10 cellular contexts compared by ENCODE assay signal in the genomic region with DNA sequence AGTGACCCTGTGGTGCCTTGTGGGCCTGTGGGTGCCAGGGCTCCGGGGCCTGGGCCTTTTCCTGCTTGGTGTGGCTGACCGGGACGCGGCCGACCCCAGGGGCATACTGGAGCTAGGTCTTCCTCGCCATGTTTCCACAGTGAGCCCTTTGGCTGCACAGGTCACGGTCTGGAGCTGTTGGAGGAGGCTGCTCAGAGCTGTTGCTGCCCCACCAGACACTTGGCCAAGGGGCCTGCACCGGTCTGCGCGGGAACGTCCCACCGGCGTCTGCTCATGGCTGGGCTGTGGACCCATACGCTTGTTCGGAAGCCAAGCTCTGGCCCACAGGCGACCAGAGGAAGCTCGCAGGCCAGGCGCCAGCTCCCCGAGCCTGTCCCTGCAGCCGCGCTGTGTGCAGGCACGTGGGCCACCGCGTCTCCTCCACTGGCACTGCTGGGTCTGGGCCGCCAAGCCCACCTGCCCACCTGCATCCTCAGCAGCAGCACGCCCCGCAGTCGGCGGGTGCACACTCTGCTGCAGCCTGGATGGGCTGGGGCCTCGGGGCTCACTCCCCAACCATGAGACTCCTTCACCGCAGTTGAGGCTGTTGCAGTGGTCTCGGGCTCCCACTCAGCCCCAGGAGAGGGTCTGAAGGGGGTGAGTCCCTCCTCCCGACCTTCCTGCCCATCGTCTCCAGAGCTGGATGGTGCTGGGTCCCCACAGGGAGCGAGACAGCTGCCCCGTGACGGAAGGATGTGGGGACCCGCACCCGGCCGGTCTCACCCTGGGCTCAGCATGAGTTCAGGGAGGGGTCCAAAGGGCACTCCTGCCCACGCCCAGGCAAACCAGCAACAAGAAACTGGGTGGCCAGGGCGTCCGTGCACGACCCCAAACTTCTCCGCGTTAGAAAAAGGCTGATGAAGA. TPM values are rescaled to one million over a fixed set of nuclear protein-coding genes. Genes with fewer than 3 reads are reported as not detected.
DNase-seq lines count a peak whose midpoint lies in the region; ATAC-seq, FAIRE-seq and TF ChIP-seq lines count a peak whose summit lies in the region.
"Had no signal": no experiment of that assay in that cellular context is flagged by ENCODE, and none has a peak within 500 bp of the region (broad histone marks: within the 10 kb centered on the region; RNA-seq: fewer than 3 reads in every experiment).

No MANE protein-coding gene starts in this region.

- no peaks in the 10 kb centered on the region for H3K9me3 ChIP-seq in Caco-2
- H3K9me3 ChIP-seq in K562 (replicated peaks; ENCODE audit: control insufficient read depth, insufficient read depth, low read depth, low read length) = no peaks in the 10 kb centered on the region
- no peaks in the 10 kb centered on the region for H3K9me3 ChIP-seq in smooth muscle cell (replicated peaks; ENCODE audit: low read depth)
- no peaks in the 10 kb centered on the region for H3K9me3 ChIP-seq in HAP-1

- H3K36me3 ChIP-seq in Caco-2 (ENCODE audit: control insufficient read depth, insufficient read depth, low read length) (0 out of 2 replicates have a peak, but pooled peaks cover 5% of the 10 kb centered on the region), K562 (ENCODE audit: control insufficient read depth, insufficient read depth, low read length) (peaks cover 18% of the 10 kb centered on the region; the same call in 1 of the 3 replicates), smooth muscle cell (ENCODE audit: low read depth) (no peaks in the 10 kb centered on the region), HAP-1 (replicated peaks) (no peaks in the 10 kb centered on the region; the same call in 1 of the 2 replicates)

- H3K36me3 Mint-ChIP-seq in Caco-2 (ENCODE audit: insufficient read depth, unreplicated experiment) = peaks cover 48% of the 10 kb centered on the region

- no peak for TF ChIP-seq POLR2A in K562 (conservative IDR thresholded peaks at IDR 0.05)

- H3K9ac ChIP-seq in K562 (ENCODE audit: insufficient read depth in 1 of 2, low read depth in 2 of 2, low read length in 2 of 2) (peak overlapping the region in 1 of 2 experiments; percentile 70; a peak in 1 of 4 replicates), smooth muscle cell (ENCODE audit: low read depth) (no peak overlapping the region)

- H2AFZ ChIP-seq in K562 (ENCODE audit: low read depth, low read length) = no peak overlapping the region
- no peak overlapping the region for H2AFZ ChIP-seq in smooth muscle cell (ENCODE audit: low read depth)

- H3K4me2 ChIP-seq in K562 (ENCODE audit: insufficient read depth, low read length) (no peak overlapping the region), smooth muscle cell (peak overlapping the region; percentile 76)

- no peak for DNase-seq in Caco-2
- no peak for DNase-seq in K562 (ENCODE audit: extremely low read depth in 1 of 4, low spot score in 3 of 4)
- peak; percentile 41 to 71 for DNase-seq in left colon
- no peak for DNase-seq in smooth muscle cell (lab: John Stamatoyannopoulos, UW; ENCODE audit: unreplicated experiment)
- DNase-seq in NCI-H226 = no peak
- no peak for DNase-seq in stimulated activated CD4-positive, alpha-beta T cell treated with anti-CD3 and anti-CD28 coated beads, Interleukin-4, amount 100 ng/mL, for 4 hours
- DNase-seq in HAP-1 (ENCODE audit: low spot score in 2 of 2) = no peak
- DNase-seq: activated T-cell treated with anti-CD3 and anti-CD28 coated beads, Interleukin-2, amount 50 U/mL, for 24 hours; DMS 273 treated with DMSO at 0.1 percent for 48 hours had no signal

- H3K27ac ChIP-seq in K562 (ENCODE audit: extremely low read depth, low read depth, low read length) (no peak overlapping the region), smooth muscle cell (ENCODE audit: low read depth) (peak overlapping the region; percentile 86)

- no peak for TF ChIP-seq EP300 in K562 (IDR thresholded peaks at IDR 0.05; ENCODE audit: low read length)

- ATAC-seq in K562 = no peak
- ATAC-seq in left colon = peak; percentile 5
- no peak for ATAC-seq in HG02885 (IDR thresholded peaks at IDR 0.05; ENCODE audit: poor library complexity, unreplicated experiment)

- in situ Hi-C loops in K562 (cut with MboI) (no loop called here), HAP-1 (cut with MboI; ENCODE audit: low sequenced_read_pairs) (no loop called here)

- no peak overlapping the region for H3K4me3 Mint-ChIP-seq in Caco-2 (ENCODE audit: unreplicated experiment)
- H3K4me3 Mint-ChIP-seq: activated T-cell treated with anti-CD3 and anti-CD28 coated beads, Interleukin-2, amount 50 U/mL, for 24 hours had no signal

- H3K27me3 ChIP-seq in Caco-2 (replicated peaks; ENCODE audit: control insufficient read depth, insufficient read depth, low read length) = no peaks in the 10 kb centered on the region
- H3K27me3 ChIP-seq in K562 (ENCODE audit: control insufficient read depth in 2 of 2, insufficient read depth in 2 of 2, low read length in 2 of 2) = no peaks in the 10 kb centered on the region
- no peaks in the 10 kb centered on the region for H3K27me3 ChIP-seq in smooth muscle cell (ENCODE audit: low read depth)
- H3K27me3 ChIP-seq in HAP-1 (ENCODE audit: low read depth) = no peaks in the 10 kb centered on the region

- no peaks in the 10 kb centered on the region for H3K9me1 ChIP-seq in K562 (ENCODE audit: control insufficient read depth, insufficient read depth, low read length)

- no peaks in the 10 kb centered on the region for H3K27me3 Mint-ChIP-seq in Caco-2 (ENCODE audit: insufficient read depth, unreplicated experiment)
- H3K27me3 Mint-ChIP-seq: activated T-cell treated with anti-CD3 and anti-CD28 coated beads, Interleukin-2, amount 50 U/mL, for 24 hours had no signal

- CTCF ChIA-PET in Caco-2 (lab: Charles Lee) = interaction anchor here (1.0 to 1.2 kb wide), 2 partner anchors 15 to 30 kb away, joined by 3 to 5 read pairs; partner anchors contain the start of gene TCFL5
- CTCF ChIA-PET in K562 (lab: Yijun Ruan, JAX; ENCODE audit: low intra/inter-chr PET ratio) = no interaction called here

- peaks cover 16% of the 10 kb centered on the region for H3F3A ChIP-seq in smooth muscle cell (ENCODE audit: low read depth)

- peaks cover 21% of the 10 kb centered on the region for H3K4me1 Mint-ChIP-seq in Caco-2 (ENCODE audit: low read depth, unreplicated experiment)

- no peaks in the 10 kb centered on the region for H3K9me3 Mint-ChIP-seq in Caco-2 (ENCODE audit: unreplicated experiment)
- H3K9me3 Mint-ChIP-seq: activated T-cell treated with anti-CD3 and anti-CD28 coated beads, Interleukin-2, amount 50 U/mL, for 24 hours had no signal

- H3K79me2 ChIP-seq in K562 (ENCODE audit: control insufficient read depth, insufficient read depth, low read length) (no peaks in the 10 kb centered on the region), smooth muscle cell (ENCODE audit: low read depth) (no peaks in the 10 kb centered on the region)

- H3K4me3 ChIP-seq in Caco-2 (ENCODE audit: low read depth, low read length) = no peak overlapping the region
- H3K4me3 ChIP-seq in K562 = no peak overlapping the region
- no peak overlapping the region for H3K4me3 ChIP-seq in smooth muscle cell
- no peak overlapping the region for H3K4me3 ChIP-seq in HAP-1

- intact Hi-C loops in Caco-2 (cut with micrococcal nuclease; ENCODE audit: unreplicated experiment) (no loop called here), K562 (cut with micrococcal nuclease) (loop anchor here (10.0 kb wide), 1 partner anchor 52 kb away; no protein-coding TSS in a partner anchor), left colon (cut with DNase I, micrococcal nuclease) (no loop called here)

- POLR2A ChIA-PET in Caco-2 (lab: Charles Lee) (interaction anchor here (0.6 to 1.3 kb wide), 2 partner anchors 10 to 12 kb away, joined by 3 read pairs; no protein-coding TSS in a partner anchor), K562 (lab: Yijun Ruan, JAX) (interaction anchor here (0.5 to 3.0 kb wide), 9 partner anchors 11 to 350 kb away, joined by 3 to 16 read pairs (median 4); partner anchors contain the start of gene TCFL5)

- H3K4me1 ChIP-seq in Caco-2 (peaks cover 9% of the 10 kb centered on the region), K562 (replicated peaks in 1 of 2; ENCODE audit: control insufficient read depth in 2 of 2, insufficient read depth in 2 of 2, low read length in 2 of 2) (peaks cover 24 to 66% of the 10 kb centered on the region in 2 experiments), smooth muscle cell (ENCODE audit: low read depth) (peaks cover 15% of the 10 kb centered on the region), HAP-1 (no peaks in the 10 kb centered on the region)

- BruUV-seq in Caco-2 (replicated peaks; lab: Mats Ljungman, UMichigan) (no TSS peak), K562 (replicated peaks; lab: Mats Ljungman, UMichigan) (no TSS peak)

- 86% methylated on average over 34 of the region's 46 CpGs for WGBS in K562 (ENCODE audit: insufficient coverage, low coverage, missing lambda C conversion rate)
- 92% methylated on average over 44 of the region's 46 CpGs for WGBS in smooth muscle cell (ENCODE audit: low lambda C conversion rate)

- H4K20me1 ChIP-seq in K562 (replicated peaks; ENCODE audit: control insufficient read depth, insufficient read depth, low read length) (no peaks in the 10 kb centered on the region), smooth muscle cell (ENCODE audit: low read depth) (no peaks in the 10 kb centered on the region)

- FAIRE-seq in K562 (lab: Jason Lieb, UNC) = no peak

- no peak for TF ChIP-seq RAD21 in K562 (CRISPR knock-in tag; conservative IDR thresholded peaks at IDR 0.05 in 1 of 2, IDR thresholded peaks at IDR 0.05 in 1 of 2)

- TF ChIP-seq CTCF in Caco-2 (IDR thresholded peaks at IDR 0.05; ENCODE audit: insufficient read depth in 1 of 2, low read depth in 1 of 2, low read length in 1 of 2, severe bottlenecking in 1 of 2, unreplicated experiment in 1 of 2) (no peak), K562 (IDR thresholded peaks at IDR 0.05 in 2 of 3, conservative IDR thresholded peaks at IDR 0.05 in 1 of 3; ENCODE audit: insufficient read depth in 2 of 3, low read depth in 1 of 3, low read length in 3 of 3) (no peak), smooth muscle cell (IDR thresholded peaks at IDR 0.05; ENCODE audit: borderline replicate concordance, insufficient read depth, poor library complexity, severe bottlenecking) (no peak)

- H3K27ac Mint-ChIP-seq in Caco-2 (ENCODE audit: unreplicated experiment) = peak overlapping the region; percentile 38

RNA-seq across cellular contexts. Expression of gene TCFL5, which starts 15.5 kb away (rescaled TPM):
- total RNA-seq in Caco-2 (2022) (14.6 and 15.1 TPM in 2 replicates), K562 (2014; rRNA removed) (11.1 and 11.2 TPM in 2 replicates), K562 (2014; rRNA removed; fragmentation: Illumina TruSeq; extraction: Trizol) (7.4 and 7.9 TPM in 2 replicates), K562 (2015; rRNA removed; fragmentation: Illumina TruSeq; extraction: Trizol) (9.2 and 10.2 TPM in 2 replicates), K562 (2021) (11.1 and 12.6 TPM in 2 replicates), left colon (1 to 10 TPM; 5.9 to 6.5 TPM), smooth muscle cell (9.1 and 9.5 TPM in 2 replicates)
- total RNA-seq in K562 (2011; cell fraction: chromatin; rRNA removed; ENCODE audit: low replicate concordance) = 13.1 and 14.9 TPM in 2 replicates
- total RNA-seq in K562 (2011; cell fraction: nucleolus; rRNA removed) = 7.5 and 9.5 TPM in 2 replicates
- total RNA-seq in K562 (2011; cell fraction: nucleoplasm; rRNA removed) = 8.6 and 8.8 TPM in 2 replicates
- polyA plus RNA-seq in K562 (2011; rRNA removed) (8.5 and 12.2 TPM in 2 replicates), K562 (2014; fragmentation: Illumina TruSeq; extraction: Trizol) (5.9 and 7.9 TPM in 2 replicates), K562 (2014; fragmentation: Nextera tagmentation; extraction: Ambion mirVana) (1 to 10 TPM in 1 of 2 experiments, under 1 TPM in 1; 1.00 to 1.1 TPM), K562 (2014; rRNA removed) (9.1 and 10.5 TPM in 2 replicates), smooth muscle cell (6.8 and 12.5 TPM in 2 replicates)
- polyA plus RNA-seq in K562 (2011; cell fraction: cytosol; rRNA removed) = 4.3 and 4.4 TPM in 2 replicates
- polyA plus RNA-seq in K562 (2011; cell fraction: nucleus; rRNA removed) = 8.0 and 8.3 TPM in 2 replicates
- 6.7 and 8.1 TPM in 2 replicates for polyA plus RNA-seq in K562 (2012)
- 6.6 and 6.8 TPM in 2 replicates for polyA minus RNA-seq in K562 (2011; rRNA and poly(A)+ RNA removed)
- polyA minus RNA-seq in K562 (2011; cell fraction: cytosol; rRNA and poly(A)+ RNA removed) = 3.8 and 6.5 TPM in 2 replicates
- polyA minus RNA-seq in K562 (2011; cell fraction: nucleus; rRNA and poly(A)+ RNA removed) = 1.9 and 3.9 TPM in 2 replicates

RNA-seq across cellular contexts. Expression of gene DIDO1, which starts 49.2 kb away (rescaled TPM):
- total RNA-seq in Caco-2 (2022) = 120 and 122 TPM in 2 replicates
- total RNA-seq in K562 (2011; cell fraction: chromatin; rRNA removed; ENCODE audit: low replicate concordance) = 117 and 149 TPM in 2 replicates
- total RNA-seq in K562 (2011; cell fraction: nucleolus; rRNA removed) = 70.2 and 72.0 TPM in 2 replicates
- total RNA-seq in K562 (2011; cell fraction: nucleoplasm; rRNA removed) = 82.5 and 92.1 TPM in 2 replicates
- total RNA-seq in K562 (2014; rRNA removed) = 31.2 and 36.7 TPM in 2 replicates
- 22.2 and 23.4 TPM in 2 replicates for total RNA-seq in K562 (2014; rRNA removed; fragmentation: Illumina TruSeq; extraction: Trizol)
- total RNA-seq in K562 (2015; rRNA removed; fragmentation: Illumina TruSeq; extraction: Trizol) = 26.8 and 27.1 TPM in 2 replicates
- 38.2 and 43.6 TPM in 2 replicates for total RNA-seq in K562 (2021)
- 40.5 and 50.2 TPM in 2 replicates for polyA plus RNA-seq in K562 (2011; rRNA removed)
- 31.2 and 58.5 TPM in 2 replicates for polyA plus RNA-seq in K562 (2011; cell fraction: cytosol; rRNA removed)
- polyA plus RNA-seq in K562 (2011; cell fraction: nucleus; rRNA removed) = 256 and 286 TPM in 2 replicates
- 23.7 and 36.2 TPM in 2 replicates for polyA plus RNA-seq in K562 (2012)
- polyA plus RNA-seq in K562 (2014; fragmentation: Illumina TruSeq; extraction: Trizol) = 37.4 and 37.9 TPM in 2 replicates
- 1 to 10 TPM; 4.4 to 4.8 TPM for polyA plus RNA-seq in K562 (2014; fragmentation: Nextera tagmentation; extraction: Ambion mirVana)
- polyA plus RNA-seq in K562 (2014; rRNA removed) = 44.3 and 46.8 TPM in 2 replicates
- polyA minus RNA-seq in K562 (2011; rRNA and poly(A)+ RNA removed) = 32.2 and 34.2 TPM in 2 replicates
- 13.9 and 15.7 TPM in 2 replicates for polyA minus RNA-seq in K562 (2011; cell fraction: cytosol; rRNA and poly(A)+ RNA removed)
- polyA minus RNA-seq in K562 (2011; cell fraction: nucleus; rRNA and poly(A)+ RNA removed) = 35.7 and 49.3 TPM in 2 replicates
- 10 to 100 TPM; 50.5 to 55.3 TPM for total RNA-seq in left colon
- 24.6 and 25.8 TPM in 2 replicates for total RNA-seq in smooth muscle cell
- polyA plus RNA-seq in smooth muscle cell = 14.4 and 16.0 TPM in 2 replicates

Comparison
In these comparisons a context has a peak if more than half of its experiments do, and no peak if none do; other contexts are left out.
1. DNase-seq: peak in left colon (2 of 2); none in Caco-2 (0 of 2), K562 (0 of 4), smooth muscle cell (single experiment), NCI-H226 (single experiment), stimulated activated CD4-positive, alpha-beta T cell treated with anti-CD3 and anti-CD28 coated beads, Interleukin-4, amount 100 ng/mL, for 4 hours (0 of 2) and HAP-1 (0 of 2).